22 cellular contexts compared by ENCODE assay signal in the genomic region with DNA sequence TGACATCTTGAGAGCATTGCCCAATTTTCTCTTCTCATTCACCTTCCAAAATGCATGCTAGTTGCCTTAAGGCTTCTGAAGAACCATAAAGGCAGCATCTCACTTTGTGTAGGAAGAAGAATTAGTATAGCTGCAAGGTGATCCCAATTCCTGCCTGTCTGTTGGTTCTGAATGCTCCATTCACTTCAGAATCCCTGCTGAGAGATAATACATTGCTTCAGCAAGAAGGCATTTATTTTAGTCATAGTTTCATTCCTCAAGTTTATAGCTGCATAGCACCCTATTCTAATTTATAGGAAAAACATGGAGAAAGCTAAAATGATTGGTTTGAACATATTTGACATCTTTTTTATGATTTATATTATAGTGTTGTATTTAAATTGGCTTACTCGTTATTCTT.
"Had no signal": no experiment of that assay in that cellular context is flagged by ENCODE, and none has a peak within 500 bp of the region (broad histone marks: within the 10 kb centered on the region; RNA-seq: fewer than 3 reads in every experiment).

No MANE protein-coding gene starts in this region.

- ATAC-seq: activated CD8-positive, alpha-beta memory T cell treated with anti-CD3 and anti-CD28 coated beads, Interleukin-2, amount 10 ng/mL, durations not matched to agents 7 days and 5 days; esophagus mucosa; gastrocnemius medialis; heart right ventricle; left colon; T-cell had no signal

- H3K4me1 Mint-ChIP-seq: activated B cell treated with CpG ODN at 0.5 μM for 24 hours; activated CD4-positive, alpha-beta memory T cell treated with anti-CD3 and anti-CD28 coated beads, Interleukin-2, amount 10 ng/mL, durations not matched to agents 7 days and 5 days; nephron had no signal

- H3K27me3 ChIP-seq: gastrocnemius medialis, heart right ventricle, thyroid gland had no signal

- H3K9me3 ChIP-seq: gastrocnemius medialis, thyroid gland had no signal

- H3K27ac ChIP-seq: gastrocnemius medialis, heart right ventricle, thyroid gland had no signal

- H3K4me3 ChIP-seq: gastrocnemius medialis, heart right ventricle, lung, thyroid gland had no signal

- H3K27me3 Mint-ChIP-seq: activated B cell treated with CpG ODN at 0.5 μM for 24 hours; activated CD4-positive, alpha-beta memory T cell treated with anti-CD3 and anti-CD28 coated beads, Interleukin-2, amount 10 ng/mL, durations not matched to agents 7 days and 5 days; activated CD8-positive, alpha-beta memory T cell treated with anti-CD3 and anti-CD28 coated beads, Interleukin-2, amount 10 ng/mL, durations not matched to agents 7 days and 5 days; activated naive CD8-positive, alpha-beta T cell; T-cell had no signal

- DNase-seq: activated B cell treated with CpG ODN at 0.5 μM for 24 hours; activated CD4-positive, alpha-beta memory T cell treated with anti-CD3 and anti-CD28 coated beads, Interleukin-2, amount 10 ng/mL, durations not matched to agents 7 days and 5 days; activated CD4-positive, alpha-beta T cell treated with anti-CD3 and anti-CD28 coated beads for 48 hours; activated CD8-positive, alpha-beta memory T cell treated with anti-CD3 and anti-CD28 coated beads, Interleukin-2, amount 10 ng/mL, durations not matched to agents 7 days and 5 days; effector CD8-positive, alpha-beta T cell; gastrocnemius medialis; heart right ventricle; immature natural killer cell; left colon; midbrain; occipital lobe; retina; stimulated activated CD4-positive, alpha-beta T cell treated with anti-CD3 and anti-CD28 coated beads, Interleukin-12 subunit alpha, Interleukin-12 subunit beta, amount 100 ng/mL, for 4 hours; stimulated activated CD4-positive, alpha-beta T cell treated with anti-CD3 and anti-CD28 coated beads, Interleukin-1b, Interleukin-23, amount 100 ng/mL, for 48 hours; stimulated activated CD8-positive, alpha-beta memory T cell treated with anti-CD3 and anti-CD28 coated beads, Interleukin-4, amount 100 ng/mL, for 48 hours; stimulated activated naive CD4-positive, alpha-beta T cell; T-cell; thyroid gland had no signal

- H3K4me3 Mint-ChIP-seq: activated B cell treated with CpG ODN at 0.5 μM for 24 hours; activated CD4-positive, alpha-beta memory T cell treated with anti-CD3 and anti-CD28 coated beads, Interleukin-2, amount 10 ng/mL, durations not matched to agents 7 days and 5 days; activated CD8-positive, alpha-beta memory T cell treated with anti-CD3 and anti-CD28 coated beads, Interleukin-2, amount 10 ng/mL, durations not matched to agents 7 days and 5 days; activated naive CD8-positive, alpha-beta T cell; immature natural killer cell; nephron; T-cell had no signal

- H3K27ac Mint-ChIP-seq: activated B cell treated with CpG ODN at 0.5 μM for 24 hours; activated CD4-positive, alpha-beta memory T cell treated with anti-CD3 and anti-CD28 coated beads, Interleukin-2, amount 10 ng/mL, durations not matched to agents 7 days and 5 days; activated CD8-positive, alpha-beta memory T cell treated with anti-CD3 and anti-CD28 coated beads, Interleukin-2, amount 10 ng/mL, durations not matched to agents 7 days and 5 days; activated naive CD8-positive, alpha-beta T cell; nephron; T-cell had no signal

- H3K9me3 Mint-ChIP-seq: activated B cell treated with CpG ODN at 0.5 μM for 24 hours; activated CD4-positive, alpha-beta memory T cell treated with anti-CD3 and anti-CD28 coated beads, Interleukin-2, amount 10 ng/mL, durations not matched to agents 7 days and 5 days; immature natural killer cell; nephron; T-cell had no signal

- H3K4me1 ChIP-seq: gastrocnemius medialis, heart right ventricle, thyroid gland had no signal

- H3K36me3 ChIP-seq: thyroid gland had no signal
